24 cellular contexts compared by ENCODE assay signal in genomic region chr2:177964892-177965291, GRCh38.
DNase-seq lines count a peak whose midpoint lies in the region; ATAC-seq, FAIRE-seq and TF ChIP-seq lines count a peak whose summit lies in the region.
"Had no signal": no experiment of that assay in that cellular context is flagged by ENCODE, and none has a peak within 500 bp of the region (broad histone marks: within the 10 kb centered on the region; RNA-seq: fewer than 3 reads in every experiment).

No MANE protein-coding gene starts in this region.

- no peaks in the 10 kb centered on the region for H3F3A ChIP-seq in Loucy (ENCODE audit: low read depth)

- H3K27ac ChIP-seq in CD4-positive, alpha-beta T cell (ENCODE audit: low read depth, low read length): no peak overlapping the region
- H3K27ac ChIP-seq: 22Rv1, BLaER1, C4-2B had no signal

- H3K36me3 Mint-ChIP-seq in CD4-positive, alpha-beta T cell (ENCODE audit: low read depth): no peaks in the 10 kb centered on the region
- H3K36me3 Mint-ChIP-seq: CD4-positive, CD25-positive, alpha-beta regulatory T cell; CD8-positive, alpha-beta memory T cell had no signal

- 0 out of 2 replicates have a peak overlapping the region, but pooled peaks have one; percentile 28 for H2AFZ ChIP-seq in Loucy (ENCODE audit: low read length)

- H4K20me1 ChIP-seq in Loucy (ENCODE audit: insufficient read depth, low read length, poor library complexity, severe bottlenecking): no peaks in the 10 kb centered on the region
- H4K20me1 ChIP-seq: BLaER1 had no signal

- no peaks in the 10 kb centered on the region for H3K4me1 ChIP-seq in Loucy (ENCODE audit: insufficient read depth, low read length, poor library complexity, severe bottlenecking)
- H3K4me1 ChIP-seq: BLaER1, HAP-1 had no signal

- no peak overlapping the region for H3K27ac Mint-ChIP-seq in CD4-positive, alpha-beta T cell
- H3K27ac Mint-ChIP-seq: B cell; CD4-positive, CD25-positive, alpha-beta regulatory T cell; CD8-positive, alpha-beta memory T cell had no signal

- H3K36me3 ChIP-seq in Loucy (ENCODE audit: insufficient read depth, low read length): no peaks in the 10 kb centered on the region
- H3K36me3 ChIP-seq: BLaER1, HAP-1 had no signal

- no peaks in the 10 kb centered on the region for H3K9me3 ChIP-seq in Loucy (ENCODE audit: insufficient read depth, low read depth, low read length)
- H3K9me3 ChIP-seq in CD4-positive, alpha-beta T cell (ENCODE audit: control insufficient read depth, low read length): no peaks in the 10 kb centered on the region
- H3K9me3 ChIP-seq: BLaER1, HAP-1 had no signal

- no peak overlapping the region for H3K4me3 Mint-ChIP-seq in CD4-positive, alpha-beta T cell
- H3K4me3 Mint-ChIP-seq: B cell; CD4-positive, CD25-positive, alpha-beta regulatory T cell; CD8-positive, alpha-beta memory T cell had no signal

- intact Hi-C loops in CD4-positive, alpha-beta T cell (cut with DNase I, micrococcal nuclease): no loop called here

- POLR2A ChIA-PET in CD4-positive, alpha-beta T cell (lab: Charles Lee): no interaction called here

- no peaks in the 10 kb centered on the region for H3K9me3 Mint-ChIP-seq in CD4-positive, alpha-beta T cell
- H3K9me3 Mint-ChIP-seq: CD4-positive, CD25-positive, alpha-beta regulatory T cell had no signal

- FAIRE-seq in urothelium cell line (lab: Jason Lieb, UNC): peak; percentile 5
- FAIRE-seq: A204.1, D721Med, GM12878, GM18507, H54 had no signal

- peaks cover 6% of the 10 kb centered on the region for H3K27me3 Mint-ChIP-seq in CD4-positive, alpha-beta T cell
- H3K27me3 Mint-ChIP-seq: B cell had no signal

- TF ChIP-seq CTCF in Loucy (conservative IDR thresholded peaks at IDR 0.05; ENCODE audit: low read length): no peak
- no peak for TF ChIP-seq CTCF in CD4-positive, alpha-beta T cell (IDR thresholded peaks at IDR 0.05)

- H3K4me3 ChIP-seq in Loucy (ENCODE audit: low read length, poor library complexity, severe bottlenecking): no peak overlapping the region
- H3K4me3 ChIP-seq: BLaER1, GM12878, HAP-1 had no signal

- no peaks in the 10 kb centered on the region for H3K79me2 ChIP-seq in Loucy (ENCODE audit: insufficient read depth, low read length)

- CTCF ChIA-PET in CD4-positive, alpha-beta T cell (lab: Charles Lee): no interaction called here

- ATAC-seq in GM18861 (IDR thresholded peaks at IDR 0.05; ENCODE audit: unreplicated experiment) (peak; percentile 60), GM21447 (IDR thresholded peaks at IDR 0.05; ENCODE audit: unreplicated experiment) (no peak)
- no peak for ATAC-seq in CD4-positive, alpha-beta T cell (ENCODE audit: poor library complexity)
- ATAC-seq: GM12878 had no signal

- no peaks in the 10 kb centered on the region for H3K9me2 ChIP-seq in Loucy (replicated peaks; ENCODE audit: low read depth, low read length)

- peak; percentile 80 to 94 for DNase-seq in NCI-H526 (lab: John Stamatoyannopoulos, UW)
- DNase-seq in urothelium cell line (ENCODE audit: low spot score): no peak
- no peak for DNase-seq in CD4-positive, alpha-beta T cell
- no peak for DNase-seq in NCI-H82 treated with DMSO at 0.1 percent for 48 hours (lab: John Stamatoyannopoulos, UW; ENCODE audit: unreplicated experiment)
- DNase-seq: CD4-positive, CD25-positive, alpha-beta regulatory T cell; CD8-positive, alpha-beta memory T cell; DMS 273 treated with DMSO at 0.1 percent for 48 hours; DMS79; EL; GDM1; GOT3 had no signal

- H3K4me2 ChIP-seq in Loucy (ENCODE audit: low read depth, low read length, poor library complexity, severe bottlenecking): no peak overlapping the region
- H3K4me2 ChIP-seq: BLaER1 had no signal

- no peaks in the 10 kb centered on the region for H3K27me3 ChIP-seq in Loucy (ENCODE audit: insufficient read depth, low read length, poor library complexity, severe bottlenecking)
- H3K27me3 ChIP-seq in CD4-positive, alpha-beta T cell (ENCODE audit: control insufficient read depth, insufficient read depth, low read length): no peaks in the 10 kb centered on the region
- H3K27me3 ChIP-seq: BLaER1 had no signal

- H3K9ac ChIP-seq in Loucy (ENCODE audit: low read depth, low read length, poor library complexity, severe bottlenecking): no peak overlapping the region
- H3K9ac ChIP-seq: BLaER1 had no signal

- H3K4me1 Mint-ChIP-seq in CD4-positive, alpha-beta T cell (ENCODE audit: low read depth): no peaks in the 10 kb centered on the region
- H3K4me1 Mint-ChIP-seq: B cell; CD4-positive, CD25-positive, alpha-beta regulatory T cell; CD8-positive, alpha-beta memory T cell had no signal

Comparison
In these comparisons a context has a peak if more than half of its experiments do, and no peak if none do; other contexts are left out.
1. DNase-seq: peak in NCI-H526 (2 of 2); none in urothelium cell line (single experiment), CD4-positive, alpha-beta T cell (0 of 10) and NCI-H82 treated with DMSO at 0.1 percent for 48 hours (single experiment).